In the genomic region with DNA sequence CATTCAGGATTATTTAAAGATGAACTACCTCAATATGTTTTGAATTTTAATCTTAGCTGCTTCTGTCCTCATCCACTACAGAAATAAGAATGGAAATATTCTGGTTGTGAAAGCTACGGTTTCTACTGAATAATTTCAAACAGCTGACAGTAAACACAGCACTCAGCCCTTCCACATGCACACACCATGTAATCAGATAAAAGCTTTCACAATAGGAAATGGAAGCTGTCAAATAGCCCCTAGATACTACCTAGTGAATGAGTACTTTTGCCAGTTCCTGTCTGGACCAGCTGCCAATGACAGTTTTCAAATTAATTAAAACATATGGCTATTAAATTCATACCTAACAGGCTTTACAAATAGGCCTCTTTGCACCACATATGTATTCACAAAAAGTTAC, we compare ENCODE assay signal across 9 cellular contexts.
DNase-seq lines count a peak whose midpoint lies in the region; ATAC-seq and TF ChIP-seq lines count a peak whose summit lies in the region.
"Had no signal": no experiment of that assay in that cellular context is flagged by ENCODE, and none has a peak within 500 bp of the region (broad histone marks: within the 10 kb centered on the region; RNA-seq: fewer than 3 reads in every experiment).

No MANE protein-coding gene starts in this region.

- ATAC-seq in natural killer cell (peak; percentile 47 to 84 (median 51)), GM19328 (IDR thresholded peaks at IDR 0.05; ENCODE audit: unreplicated experiment) (no peak)

- H3K4me3 ChIP-seq in esophagus muscularis mucosa, result no peak overlapping the region
- H3K4me3 ChIP-seq: cardiac muscle cell had no signal

- no peaks in the 10 kb centered on the region for H3K9me3 Mint-ChIP-seq in natural killer cell

- TF ChIP-seq EP300 in esophagus muscularis mucosa (IDR thresholded peaks at IDR 0.05), result no peak

- TF ChIP-seq CTCF in natural killer cell (IDR thresholded peaks at IDR 0.05) (no peak), esophagus muscularis mucosa (IDR thresholded peaks at IDR 0.05) (no peak)

- H3K4me1 ChIP-seq in esophagus muscularis mucosa, result peaks cover 6 to 14% (median 11%) of the 10 kb centered on the region in 4 donors

- TF ChIP-seq POLR2A in esophagus muscularis mucosa (IDR thresholded peaks at IDR 0.05; ENCODE audit: low read depth), result no peak

- no peak overlapping the region for H3K4me3 Mint-ChIP-seq in natural killer cell

- DNase-seq in NCI-H82 (lab: John Stamatoyannopoulos, UW), result peak; percentile 41
- DNase-seq in NCI-H82 treated with DMSO at 0.1 percent for 48 hours (lab: John Stamatoyannopoulos, UW; ENCODE audit: unreplicated experiment), result no peak
- peak; percentile 70 for DNase-seq in KG1 (lab: John Stamatoyannopoulos, UW)
- DNase-seq in SK-N-DZ (ENCODE audit: low spot score), result peak; percentile 34
- no peak for DNase-seq in natural killer cell
- no peak for DNase-seq in esophagus muscularis mucosa (ENCODE audit: extremely low spot score)
- DNase-seq in hypothalamus (lab: John Stamatoyannopoulos, UW), result no peak

- H3K36me3 Mint-ChIP-seq in natural killer cell, result no peaks in the 10 kb centered on the region

- peaks cover 8 to 12% of the 10 kb centered on the region in 2 donors for H3K4me1 Mint-ChIP-seq in natural killer cell

- intact Hi-C loops in natural killer cell (cut with micrococcal nuclease), result no loop called here
- intact Hi-C loops in esophagus muscularis mucosa (cut with DNase I), result no loop called here

- no peaks in the 10 kb centered on the region for H3K36me3 ChIP-seq in esophagus muscularis mucosa
- H3K36me3 ChIP-seq: cardiac muscle cell had no signal

- WGBS in esophagus muscularis mucosa, result 40% methylated on average over 1 of the region's 1 CpG

- no peaks in the 10 kb centered on the region for H3K27me3 ChIP-seq in esophagus muscularis mucosa
- H3K27me3 ChIP-seq: cardiac muscle cell had no signal

- peak overlapping the region in 1 of 2 donors; percentile 39 for H3K27ac Mint-ChIP-seq in natural killer cell

- no peaks in the 10 kb centered on the region for H3K9me3 ChIP-seq in esophagus muscularis mucosa

- H3K27me3 Mint-ChIP-seq in natural killer cell (ENCODE audit: low read depth in 2 of 2), result no peaks in the 10 kb centered on the region

- no peak overlapping the region for H3K27ac ChIP-seq in esophagus muscularis mucosa (replicated peaks in 1 of 4)
- H3K27ac ChIP-seq: cardiac muscle cell had no signal

Comparison
In these comparisons a context has a peak if more than half of its experiments do, and no peak if none do; other contexts are left out.
1. DNase-seq: peak in NCI-H82 (single experiment), KG1 (single experiment) and SK-N-DZ (single experiment); none in NCI-H82 treated with DMSO at 0.1 percent for 48 hours (single experiment), natural killer cell (single experiment), esophagus muscularis mucosa (single experiment) and hypothalamus (0 of 51).